In the genomic region with DNA sequence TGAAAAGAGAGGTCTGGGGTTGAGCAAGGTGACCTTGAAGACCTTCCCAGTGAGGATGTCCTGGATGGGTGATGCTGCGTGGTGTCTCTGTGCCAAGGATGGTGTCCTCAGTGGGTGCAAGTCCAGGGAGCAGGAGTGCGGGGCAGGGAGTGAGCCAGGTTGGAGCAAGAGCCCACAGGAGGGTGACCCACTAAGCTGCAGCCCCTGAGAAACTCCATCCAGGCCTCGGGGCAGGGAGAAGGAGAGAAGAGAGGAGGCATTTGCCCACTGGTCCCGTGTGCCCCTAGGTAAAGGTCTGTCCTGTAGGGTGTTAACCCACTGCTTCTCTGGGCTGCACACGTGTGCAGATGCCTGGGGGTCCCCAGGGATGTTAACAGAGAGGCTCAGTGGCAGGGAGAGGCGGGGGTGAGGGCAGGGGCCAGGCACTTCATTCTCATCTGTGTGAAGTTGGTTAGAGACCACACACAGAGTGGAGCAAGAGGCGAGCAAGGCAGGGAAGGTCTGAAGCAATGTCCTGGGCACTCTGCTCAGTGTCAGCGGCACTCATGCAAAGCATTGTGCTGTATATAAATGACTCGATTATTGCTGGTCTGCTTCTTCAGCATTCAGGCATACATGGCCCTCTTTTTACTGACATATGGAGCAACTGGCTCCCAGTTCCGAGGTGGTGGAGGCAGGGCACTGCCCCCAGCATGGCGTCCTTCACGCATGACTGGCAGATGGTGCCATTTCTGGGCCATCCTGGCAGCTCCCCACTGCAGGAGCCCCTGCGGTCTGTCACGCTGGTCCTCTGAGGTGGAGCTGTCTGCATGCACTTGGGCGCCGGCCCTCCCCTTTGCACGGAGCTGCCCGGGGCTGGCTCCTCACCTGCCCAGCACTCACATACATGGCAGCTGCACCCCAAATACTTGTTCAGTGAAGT, we compare ENCODE assay signal across 20 cellular contexts.
DNase-seq lines count a peak whose midpoint lies in the region; ATAC-seq and TF ChIP-seq lines count a peak whose summit lies in the region.
"Had no signal": no experiment of that assay in that cellular context is flagged by ENCODE, and none has a peak within 500 bp of the region (broad histone marks: within the 10 kb centered on the region; RNA-seq: fewer than 3 reads in every experiment).

No MANE protein-coding gene starts in this region.

- no peak overlapping the region for H3K4me3 Mint-ChIP-seq in H9
- no peak overlapping the region for H3K4me3 Mint-ChIP-seq in endodermal cell
- H3K4me3 Mint-ChIP-seq: activated CD4-positive, alpha-beta T cell treated with anti-CD3 and anti-CD28 coated beads for 36 hours; memory B cell had no signal

- no peaks in the 10 kb centered on the region for H4K20me1 ChIP-seq in H9 (ENCODE audit: control insufficient read depth, insufficient read depth, insufficient read length)

- H2BK120ac ChIP-seq in H9 (ENCODE audit: low read depth, low read length, poor library complexity, severe bottlenecking) = no peak overlapping the region

- H3K4me2 ChIP-seq in H9 (ENCODE audit: insufficient read depth, insufficient read length, low read length) = no peak overlapping the region

- no peak overlapping the region for H3K56ac ChIP-seq in H9 (ENCODE audit: insufficient read length, low read depth, low read length)

- H2BK12ac ChIP-seq in H9 (ENCODE audit: insufficient read length, low read depth, low read length) = no peak overlapping the region

- H3K4me1 ChIP-seq in H9 (ENCODE audit: insufficient read depth, low read length) = no peaks in the 10 kb centered on the region
- no peaks in the 10 kb centered on the region for H3K4me1 ChIP-seq in endodermal cell (ENCODE audit: control insufficient read depth, insufficient read depth, low read length)
- H3K4me1 ChIP-seq: testis had no signal

- H3K27ac ChIP-seq in H9 (ENCODE audit: insufficient read length, low read depth, low read length) (no peak overlapping the region), endodermal cell (ENCODE audit: low read depth, low read length) (no peak overlapping the region)
- H3K27ac ChIP-seq: esophagus muscularis mucosa, neutrophil, testis had no signal

- no peak overlapping the region for H2AK5ac ChIP-seq in H9 (ENCODE audit: insufficient read length, low read length)

- no peaks in the 10 kb centered on the region; the same call in 1 of the 2 replicates for H3K27me3 Mint-ChIP-seq in H9 (ENCODE audit: low read depth)
- peaks cover 5% of the 10 kb centered on the region for H3K27me3 Mint-ChIP-seq in endodermal cell (ENCODE audit: insufficient read depth)

- H3T11ph ChIP-seq in H9 (ENCODE audit: low read length) = no peak overlapping the region

- no peaks in the 10 kb centered on the region for H3K9me3 Mint-ChIP-seq in H9
- H3K9me3 Mint-ChIP-seq in endodermal cell = peaks cover 1% of the 10 kb centered on the region
- H3K9me3 Mint-ChIP-seq: activated naive CD4-positive, alpha-beta T cell treated with anti-CD3 and anti-CD28 coated beads, Interleukin-2, amount 50 U/mL, for 72 hours; T-helper 2 cell treated with Interferon-gamma antibody and Interleukin-4, amounts not matched to agents 5 μg/mL and 100 μg/mL, for 36 hours had no signal

- no peak overlapping the region for H3K4ac ChIP-seq in H9 (ENCODE audit: low read depth, low read length)

- no peak for ATAC-seq in HG02759 (IDR thresholded peaks at IDR 0.05; ENCODE audit: unreplicated experiment)
- ATAC-seq: activated CD4-positive, alpha-beta T cell treated with anti-CD3 and anti-CD28 coated beads for 36 hours; activated naive CD4-positive, alpha-beta T cell treated with anti-CD3 and anti-CD28 coated beads, Interleukin-2, amount 50 U/mL, for 72 hours had no signal

- H3K27me3 ChIP-seq in H9 (ENCODE audit: insufficient read depth, low read length) (no peaks in the 10 kb centered on the region), endodermal cell (ENCODE audit: control insufficient read depth, insufficient read depth, low read length, poor library complexity, severe bottlenecking) (no peaks in the 10 kb centered on the region)
- H3K27me3 ChIP-seq: dorsolateral prefrontal cortex, neutrophil, testis had no signal

- no peaks in the 10 kb centered on the region for H3K79me1 ChIP-seq in H9 (ENCODE audit: insufficient read depth, low read depth, low read length, poor library complexity, severe bottlenecking)

- no CpG with 5 or more reads among the region's 18 CpGs for WGBS in H9 (ENCODE audit: extremely low coverage, insufficient read length, low lambda C conversion rate)
- 92 to 96% methylated on average over 10 to 18 of the region's 18 CpGs for WGBS in endodermal cell (ENCODE audit: insufficient coverage in 1 of 2, insufficient read length in 1 of 2), 2 experiments

- H3K4me1 Mint-ChIP-seq in H9 = no peaks in the 10 kb centered on the region; a peak in 1 of 4 replicates
- H3K4me1 Mint-ChIP-seq in endodermal cell = peaks cover 1% of the 10 kb centered on the region
- H3K4me1 Mint-ChIP-seq: activated CD4-positive, alpha-beta T cell treated with anti-CD3 and anti-CD28 coated beads for 36 hours; memory B cell had no signal

- H2BK5ac ChIP-seq in H9 (ENCODE audit: insufficient read length, low read length) = no peak overlapping the region

- no peak overlapping the region for H2AFZ ChIP-seq in H9 (ENCODE audit: low read length)

- no peak overlapping the region for H4K5ac ChIP-seq in H9 (ENCODE audit: insufficient read length, low read depth, low read length)

- H3K18ac ChIP-seq in H9 (ENCODE audit: insufficient read length, low read depth, low read length) = no peak overlapping the region

- no peak overlapping the region for H3K23ac ChIP-seq in H9 (ENCODE audit: insufficient read length, low read depth, low read length)

- no peak overlapping the region for H2BK20ac ChIP-seq in H9 (ENCODE audit: low read depth, low read length, poor library complexity, severe bottlenecking)

- H3K27ac Mint-ChIP-seq in H9 (peak overlapping the region in 1 of 3 experiments; percentile 34; a peak in 2 of 7 replicates), endodermal cell (no peak overlapping the region)
- H3K27ac Mint-ChIP-seq: activated CD4-positive, alpha-beta T cell treated with anti-CD3 and anti-CD28 coated beads for 36 hours; activated naive CD4-positive, alpha-beta T cell treated with anti-CD3 and anti-CD28 coated beads, Interleukin-2, amount 50 U/mL, for 72 hours; memory B cell had no signal

- H3K36me3 ChIP-seq in endodermal cell (ENCODE audit: control insufficient read depth, insufficient read depth, low read length) = no peaks in the 10 kb centered on the region
- H3K36me3 ChIP-seq: esophagus muscularis mucosa, neutrophil had no signal

- H3K79me2 ChIP-seq in H9 (ENCODE audit: insufficient read depth, low read length) = no peaks in the 10 kb centered on the region

- H3K9me3 ChIP-seq in H9 (ENCODE audit: control insufficient read depth, low read depth, low read length) (no peaks in the 10 kb centered on the region), endodermal cell (ENCODE audit: control insufficient read depth, low read length) (peaks cover 9% of the 10 kb centered on the region)
- H3K9me3 ChIP-seq: esophagus muscularis mucosa, neutrophil, testis had no signal

- no peak overlapping the region for H4K91ac ChIP-seq in H9 (ENCODE audit: insufficient read length, low read depth, low read length)

- DNase-seq in H9 (peak; percentile 17), NCI-H524 (lab: John Stamatoyannopoulos, UW) (peak; percentile 26 to 85), endodermal cell (peak; percentile 22), retina (peak; percentile 72), RPMI8226 (no peak), NCI-H1417 treated with DMSO at 0.1 percent for 48 hours (lab: John Stamatoyannopoulos, UW) (no peak)
- DNase-seq in NK-92 treated with Interleukin-12 subunit alpha and Interleukin-12 subunit beta, amount 100 ng/mL, for 24 hours (lab: John Stamatoyannopoulos, UW) = no peak
- DNase-seq: activated CD4-positive, alpha-beta T cell treated with anti-CD3 and anti-CD28 coated beads for 36 hours; MM.1S; NCI-H2081 treated with DMSO at 0.1 percent for 48 hours; Right ventricle myocardium superior; stimulated activated CD4-positive, alpha-beta T cell treated with anti-CD3 and anti-CD28 coated beads, Interleukin-2, amount 100 ng/mL, for 48 hours had no signal

- H3K14ac ChIP-seq in H9 (ENCODE audit: insufficient read depth, low read length) = no peak overlapping the region

- H2BK15ac ChIP-seq in H9 (ENCODE audit: low read depth, low read length) = no peak overlapping the region

- H4K8ac ChIP-seq in H9 (replicated peaks; ENCODE audit: insufficient read length, low read depth, low read length) = no peak overlapping the region

- H3K36me3 Mint-ChIP-seq in H9 (ENCODE audit: insufficient read depth in 1 of 3, low read depth in 3 of 3) (no peaks in the 10 kb centered on the region; a peak in 2 of 7 replicates), endodermal cell (ENCODE audit: low read depth) (no peaks in the 10 kb centered on the region)
- H3K36me3 Mint-ChIP-seq: activated naive CD4-positive, alpha-beta T cell treated with anti-CD3 and anti-CD28 coated beads, Interleukin-2, amount 50 U/mL, for 72 hours had no signal

- H3K4me3 ChIP-seq in endodermal cell (ENCODE audit: low read length) = no peak overlapping the region
- H3K4me3 ChIP-seq: dorsolateral prefrontal cortex, esophagus muscularis mucosa, testis had no signal

- TF ChIP-seq CTCF in H9 (conservative IDR thresholded peaks at IDR 0.05) (no peak), endodermal cell (conservative IDR thresholded peaks at IDR 0.05) (no peak)

- H3K9ac ChIP-seq in H9 (ENCODE audit: extremely low read depth, insufficient read length, low read length) (no peak overlapping the region), endodermal cell (ENCODE audit: extremely low read depth, low read length, poor library complexity, severe bottlenecking) (no peak overlapping the region)

- no peaks in the 10 kb centered on the region for H3K23me2 ChIP-seq in H9 (ENCODE audit: insufficient read length, low read depth, low read length, poor library complexity, severe bottlenecking)

Comparison
In these comparisons a context has a peak if more than half of its experiments do, and no peak if none do; other contexts are left out.
1. DNase-seq: peak in H9 (single experiment), NCI-H524 (2 of 2), endodermal cell (single experiment) and retina (single experiment); none in RPMI8226 (single experiment), NCI-H1417 treated with DMSO at 0.1 percent for 48 hours (single experiment) and NK-92 treated with Interleukin-12 subunit alpha and Interleukin-12 subunit beta, amount 100 ng/mL, for 24 hours (single experiment).